23 cellular contexts compared by ENCODE assay signal in genomic region chr13:88761145-88761544, GRCh38.
"Had no signal": no experiment of that assay in that cellular context is flagged by ENCODE, and none has a peak within 500 bp of the region (broad histone marks: within the 10 kb centered on the region; RNA-seq: fewer than 3 reads in every experiment).

No MANE protein-coding gene starts in this region.

- H2AFZ ChIP-seq: parathyroid adenoma had no signal

- H3K27ac Mint-ChIP-seq: activated CD8-positive, alpha-beta T cell treated with anti-CD3 and anti-CD28 coated beads, Interleukin-2, amount 10 ng/mL, durations not matched to agents 7 days and 5 days; activated naive CD4-positive, alpha-beta T cell treated with anti-CD3 and anti-CD28 coated beads, Interleukin-2, amount 50 U/mL, for 24 hours; activated T-helper 1 cell treated with anti-CD3 and anti-CD28 coated beads, Interleukin-12 subunit alpha, Interleukin-12 subunit beta, Interleukin-2, Interleukin-4 antibody, amounts not matched to agents 30 ng/mL and 10 ng/mL and 1 ng/mL, durations not matched to agents 14 hours and 24 hours and 36 hours; stimulated activated memory B cell treated with anti-CD40 and anti-IgM and Interleukin-4, amounts not matched to agents 10 μg/mL and 1 μg/mL and 100 μg/mL, for 72 hours; T-helper 2 cell treated with Interferon-gamma antibody and Interleukin-4, amounts not matched to agents 5 μg/mL and 100 μg/mL, for 36 hours had no signal

- H3K4me1 Mint-ChIP-seq: activated naive CD4-positive, alpha-beta T cell treated with anti-CD3 and anti-CD28 coated beads, Interleukin-2, amount 50 U/mL, for 24 hours; nephron; stimulated activated memory B cell treated with anti-CD40 and anti-IgM and Interleukin-4, amounts not matched to agents 10 μg/mL and 1 μg/mL and 100 μg/mL, for 72 hours had no signal

- H3K27me3 ChIP-seq: stomach, transverse colon, uterus had no signal

- H3K9me3 ChIP-seq: stomach, transverse colon, uterus had no signal

- H3K36me3 Mint-ChIP-seq: activated naive CD4-positive, alpha-beta T cell treated with anti-CD3 and anti-CD28 coated beads, Interleukin-2, amount 50 U/mL, for 24 hours; brain; stimulated activated memory B cell treated with anti-CD40 and anti-IgM and Interleukin-4, amounts not matched to agents 10 μg/mL and 1 μg/mL and 100 μg/mL, for 72 hours had no signal

- ATAC-seq: activated CD8-positive, alpha-beta T cell treated with anti-CD3 and anti-CD28 coated beads, Interleukin-2, amount 10 ng/mL, durations not matched to agents 7 days and 5 days; left ventricle myocardium superior; sciatic nerve; stimulated activated memory B cell treated with anti-CD40 and anti-IgM and Interleukin-4, amounts not matched to agents 10 μg/mL and 1 μg/mL and 100 μg/mL, for 72 hours had no signal

- H3K27ac ChIP-seq: parathyroid adenoma, stomach, transverse colon, uterus, WERI-Rb-1 had no signal

- H3K27me3 Mint-ChIP-seq: activated naive CD4-positive, alpha-beta T cell treated with anti-CD3 and anti-CD28 coated beads, Interleukin-2, amount 50 U/mL, for 24 hours; brain; stimulated activated memory B cell treated with anti-CD40 and anti-IgM and Interleukin-4, amounts not matched to agents 10 μg/mL and 1 μg/mL and 100 μg/mL, for 72 hours had no signal

- DNase-seq: activated CD4-positive, alpha-beta T cell treated with anti-CD3 and anti-CD28 coated beads for 1 hour; activated CD4-positive, alpha-beta T cell treated with anti-CD3 and anti-CD28 coated beads, Interleukin-2, amount 50 U/mL, for 1 hour; activated CD8-positive, alpha-beta T cell treated with anti-CD3 and anti-CD28 coated beads, Interleukin-2, amount 10 ng/mL, durations not matched to agents 7 days and 5 days; activated gamma-delta T cell treated with Interleukin-2 at 50 U/mL for 16 hours; aorta; foreskin fibroblast; left ventricle myocardium superior; mammary epithelial cell; nucleus accumbens; stimulated activated CD4-positive, alpha-beta T cell treated with anti-CD3 and anti-CD28 coated beads, Interleukin-15, amount 100 ng/mL, for 24 hours; stomach; transverse colon; uterus; WERI-Rb-1 had no signal

- H3K79me2 ChIP-seq: parathyroid adenoma had no signal

- H3K4me3 Mint-ChIP-seq: activated CD8-positive, alpha-beta T cell treated with anti-CD3 and anti-CD28 coated beads, Interleukin-2, amount 10 ng/mL, durations not matched to agents 7 days and 5 days; activated naive CD4-positive, alpha-beta T cell treated with anti-CD3 and anti-CD28 coated beads, Interleukin-2, amount 50 U/mL, for 24 hours; activated T-helper 1 cell treated with anti-CD3 and anti-CD28 coated beads, Interleukin-12 subunit alpha, Interleukin-12 subunit beta, Interleukin-2, Interleukin-4 antibody, amounts not matched to agents 30 ng/mL and 10 ng/mL and 1 ng/mL, durations not matched to agents 14 hours and 24 hours and 36 hours; brain; nephron; stimulated activated memory B cell treated with anti-CD40 and anti-IgM and Interleukin-4, amounts not matched to agents 10 μg/mL and 1 μg/mL and 100 μg/mL, for 72 hours; T-helper 2 cell treated with Interferon-gamma antibody and Interleukin-4, amounts not matched to agents 5 μg/mL and 100 μg/mL, for 36 hours had no signal

- H3K9ac ChIP-seq: parathyroid adenoma had no signal

- H3K4me1 ChIP-seq: parathyroid adenoma, stomach, transverse colon, uterus had no signal

- H3K4me2 ChIP-seq: smooth muscle cell had no signal

- H3K9me3 Mint-ChIP-seq: brain had no signal
